ENCODE assay signal across 9 cellular contexts in genomic region chr1:204207136-204207616, GRCh38. TPM values are rescaled to one million over a fixed set of nuclear protein-coding genes. Genes with fewer than 3 reads are reported as not detected.
A peak's percentile ranks its signal among the peaks of the same experiment; 100 is the strongest.
DNase-seq lines count a peak whose midpoint lies in the region; ATAC-seq and TF ChIP-seq lines count a peak whose summit lies in the region.
"Had no signal": no experiment of that assay in that cellular context is flagged by ENCODE, and none has a peak within 500 bp of the region (broad histone marks: within the 10 kb centered on the region; RNA-seq: fewer than 3 reads in every experiment).

No MANE protein-coding gene starts in this region.

- H3K27ac Mint-ChIP-seq in activated T-cell treated with anti-CD3 and anti-CD28 coated beads, Interleukin-2, amount 50 U/mL, for 72 hours, result no peak overlapping the region

- H3K9me3 ChIP-seq in Peyer's patch (no peaks in the 10 kb centered on the region), thoracic aorta (no peaks in the 10 kb centered on the region)

- DNase-seq in DMS53 treated with DMSO at 0.1 percent for 48 hours (lab: John Stamatoyannopoulos, UW; ENCODE audit: unreplicated experiment) (peak; percentile 32), Peyer's patch (peak; percentile 51 to 80 (median 79)), fibroblast of pulmonary artery (ENCODE audit: low read depth) (peak; percentile 34), omental fat pad (ENCODE audit: low spot score) (peak; percentile 77), thoracic aorta (ENCODE audit: low spot score) (no peak)
- DNase-seq in activated T-cell treated with anti-CD3 and anti-CD28 coated beads, Interleukin-2, amount 50 U/mL, for 72 hours, result peak; percentile 79 to 82

- no peak for TF ChIP-seq POLR2A in Peyer's patch (IDR thresholded peaks at IDR 0.05)

- H3K36me3 ChIP-seq in Peyer's patch (no peaks in the 10 kb centered on the region), thoracic aorta (no peaks in the 10 kb centered on the region)

- ATAC-seq in HG03175 (IDR thresholded peaks at IDR 0.05; ENCODE audit: unreplicated experiment), result peak; percentile 60
- peak; percentile 92 to 94 for ATAC-seq in activated T-cell treated with anti-CD3 and anti-CD28 coated beads, Interleukin-2, amount 50 U/mL, for 72 hours (replicated peaks in 1 of 2)
- peak; percentile 72 for ATAC-seq in omental fat pad (ENCODE audit: low FRiP score)
- ATAC-seq in thoracic aorta (ENCODE audit: insufficient number of reproducible peaks, low FRiP score, low read depth), result no peak
- ATAC-seq in HG03457 (IDR thresholded peaks at IDR 0.05; ENCODE audit: unreplicated experiment), result no peak

- H3K9me3 Mint-ChIP-seq in activated T-cell treated with anti-CD3 and anti-CD28 coated beads, Interleukin-2, amount 50 U/mL, for 72 hours, result no peaks in the 10 kb centered on the region

- H3K4me1 Mint-ChIP-seq in activated T-cell treated with anti-CD3 and anti-CD28 coated beads, Interleukin-2, amount 50 U/mL, for 72 hours (ENCODE audit: low read depth), result peaks cover 5% of the 10 kb centered on the region

- H3K4me3 ChIP-seq in Peyer's patch (peak overlapping the region in 1 of 4 donors; percentile 14), fibroblast of pulmonary artery (replicated peaks; ENCODE audit: low read depth, low read length) (no peak overlapping the region), thoracic aorta (no peak overlapping the region)

- H3K27ac ChIP-seq in Peyer's patch (no peak overlapping the region), thoracic aorta (no peak overlapping the region)

- TF ChIP-seq CTCF in Peyer's patch (IDR thresholded peaks at IDR 0.05) (peak; percentile 55 to 85 (median 76)), fibroblast of pulmonary artery (IDR thresholded peaks at IDR 0.05; ENCODE audit: low read length, missing control alignments) (peak; percentile 89), omental fat pad (IDR thresholded peaks at IDR 0.05) (peak in 1 of 3 donors; percentile 53), thoracic aorta (IDR thresholded peaks at IDR 0.05) (peak; percentile 79)

- no peaks in the 10 kb centered on the region for H3K4me1 ChIP-seq in Peyer's patch
- H3K4me1 ChIP-seq in thoracic aorta (ENCODE audit: control insufficient read depth in 1 of 2, low read depth in 2 of 2), result no peaks in the 10 kb centered on the region

- H3K27me3 ChIP-seq in Peyer's patch, result no peaks in the 10 kb centered on the region
- H3K27me3 ChIP-seq in thoracic aorta (replicated peaks; ENCODE audit: insufficient read depth), result peaks cover 6% of the 10 kb centered on the region

- peaks cover 30% of the 10 kb centered on the region for H3K27me3 Mint-ChIP-seq in activated T-cell treated with anti-CD3 and anti-CD28 coated beads, Interleukin-2, amount 50 U/mL, for 72 hours (ENCODE audit: low read depth)

- no peak overlapping the region for H3K4me3 Mint-ChIP-seq in activated T-cell treated with anti-CD3 and anti-CD28 coated beads, Interleukin-2, amount 50 U/mL, for 72 hours

- H3K36me3 Mint-ChIP-seq in activated T-cell treated with anti-CD3 and anti-CD28 coated beads, Interleukin-2, amount 50 U/mL, for 72 hours (ENCODE audit: insufficient read depth in 2 of 2), result no peaks in the 10 kb centered on the region

RNA-seq across cellular contexts. Expression of gene GOLT1A, which starts 6.6 kb away (rescaled TPM):
- 100 to 1,000 TPM in 1 of 4 donors, 10 to 100 TPM in 3; 11.6 to 101 (median 69.1) TPM for total RNA-seq in Peyer's patch
- total RNA-seq in activated T-cell treated with anti-CD3 and anti-CD28 coated beads, Interleukin-2, amount 50 U/mL, for 72 hours, result under 1 TPM; 0.58 to 0.76 TPM
- total RNA-seq in omental fat pad, result not detected
- not detected for total RNA-seq in thoracic aorta
- total RNA-seq: T-helper 2 cell treated with Interferon-gamma antibody and Interleukin-4, amounts not matched to agents 100 ng/mL and 5 ng/mL, for 36 hours had no signal

RNA-seq across cellular contexts. Expression of gene KISS1, which starts 10.9 kb away (rescaled TPM):
- total RNA-seq in Peyer's patch (1 to 10 TPM in 2 of 4 donors, not detected in 2; 3.0 to 7.0 TPM), omental fat pad (not detected), thoracic aorta (not detected)
- not detected for total RNA-seq in activated T-cell treated with anti-CD3 and anti-CD28 coated beads, Interleukin-2, amount 50 U/mL, for 72 hours
- total RNA-seq: T-helper 2 cell treated with Interferon-gamma antibody and Interleukin-4, amounts not matched to agents 100 ng/mL and 5 ng/mL, for 36 hours had no signal

RNA-seq across cellular contexts. Expression of gene REN, which starts 41.0 kb away (rescaled TPM):
- total RNA-seq in Peyer's patch (not detected), omental fat pad (1 to 10 TPM in 2 of 4 donors, not detected in 2; 1.4 to 2.8 TPM), thoracic aorta (not detected)
- total RNA-seq in activated T-cell treated with anti-CD3 and anti-CD28 coated beads, Interleukin-2, amount 50 U/mL, for 72 hours, result not detected
- total RNA-seq: T-helper 2 cell treated with Interferon-gamma antibody and Interleukin-4, amounts not matched to agents 100 ng/mL and 5 ng/mL, for 36 hours had no signal

RNA-seq across cellular contexts. Expression of gene ETNK2, which starts 55.3 kb away (rescaled TPM):
- total RNA-seq in Peyer's patch (1 to 10 TPM in 2 of 4 donors, under 1 TPM in 1, not detected in 1; 0.35 to 9.7 (median 5.7) TPM), omental fat pad (10 to 100 TPM; 11.8 to 16.9 (median 13.3) TPM), thoracic aorta (10 to 100 TPM; 18.0 to 24.5 TPM)
- total RNA-seq in activated T-cell treated with anti-CD3 and anti-CD28 coated beads, Interleukin-2, amount 50 U/mL, for 72 hours, result 1 to 10 TPM; 1.7 TPM

Comparison
In these comparisons a context has a peak if more than half of its experiments do, and no peak if none do; other contexts are left out.
1. ATAC-seq: peak in HG03175 (single experiment), activated T-cell treated with anti-CD3 and anti-CD28 coated beads, Interleukin-2, amount 50 U/mL, for 72 hours (2 of 2) and omental fat pad (single experiment); none in thoracic aorta (single experiment) and HG03457 (single experiment).
2. RNA of gene GOLT1A, which starts 6.6 kb away (total RNA-seq): 11.6 to 101 TPM in Peyer's patch; 0.58 to 0.76 TPM in activated T-cell treated with anti-CD3 and anti-CD28 coated beads, Interleukin-2, amount 50 U/mL, for 72 hours, not detected in omental fat pad and not detected in thoracic aorta; every median in the first group is over 4 times any median in the second.